6 cellular contexts compared by ENCODE assay signal in genomic region chr4:75990129-75990528, GRCh38.
A peak's percentile ranks its signal among the peaks of the same experiment; 100 is the strongest.
DNase-seq lines count a peak whose midpoint lies in the region; ATAC-seq and TF ChIP-seq lines count a peak whose summit lies in the region.

No MANE protein-coding gene starts in this region.

- ATAC-seq in SK-N-SH treated with all-trans-retinoic acid at 6 μM for 48 hours (peak; percentile 11; the same call in 2 of the 3 replicates), HG03442 (IDR thresholded peaks at IDR 0.05; ENCODE audit: unreplicated experiment) (no peak)

- H4K20me1 ChIP-seq in BLaER1 treated with 17β-estradiol and CSF1 and Interleukin-3, amounts not matched to agents 10 nM and 100 nM, result peaks cover 5 to 47% (median 36%) of the 10 kb centered on the region in 11 experiments; a peak in 21 of 22 replicates

- H3K4me2 ChIP-seq in BLaER1 treated with 17β-estradiol and CSF1 and Interleukin-3, amounts not matched to agents 10 nM and 100 nM, result peak overlapping the region; percentile 82 to 97 (median 88)

- peak overlapping the region; percentile 77 to 92 (median 89) for H3K27ac ChIP-seq in BLaER1 treated with 17β-estradiol and CSF1 and Interleukin-3, amounts not matched to agents 10 nM and 100 nM

- peak overlapping the region; percentile 82 to 93 (median 88) for H3K9ac ChIP-seq in BLaER1 treated with 17β-estradiol and CSF1 and Interleukin-3, amounts not matched to agents 10 nM and 100 nM

- H3K36me3 ChIP-seq in BLaER1 treated with 17β-estradiol and CSF1 and Interleukin-3, amounts not matched to agents 10 nM and 100 nM, result peaks cover 4 to 41% (median 37%) of the 10 kb centered on the region in 11 experiments; a peak in 21 of 22 replicates

- peak overlapping the region; percentile 74 to 97 (median 85) for H3K4me3 ChIP-seq in BLaER1 treated with 17β-estradiol and CSF1 and Interleukin-3, amounts not matched to agents 10 nM and 100 nM

- peaks cover 0 to 16% (median 8%) of the 10 kb centered on the region in 11 experiments; a peak in 13 of 22 replicates for H3K9me3 ChIP-seq in BLaER1 treated with 17β-estradiol and CSF1 and Interleukin-3, amounts not matched to agents 10 nM and 100 nM (replicated peaks in 1 of 11)

- H3K27me3 ChIP-seq in BLaER1 treated with 17β-estradiol and CSF1 and Interleukin-3, amounts not matched to agents 10 nM and 100 nM, result no peaks in the 10 kb centered on the region

- DNase-seq in kidney tubule cell (ENCODE audit: low spot score), result peak; percentile 14
- no peak for DNase-seq in HCEC 1CT
- no peak for DNase-seq in activated CD8-positive, alpha-beta memory T cell treated with anti-CD3 and anti-CD28 coated beads, Interleukin-2, amount 50 U/mL, for 4 hours

- H3K4me1 ChIP-seq in BLaER1 treated with 17β-estradiol and CSF1 and Interleukin-3, amounts not matched to agents 10 nM and 100 nM, result peaks cover 12 to 26% (median 21%) of the 10 kb centered on the region in 10 experiments

TF ChIP-seq in SK-N-SH treated with all-trans-retinoic acid at 6 μM for 48 hours, 23 proteins besides CTCF, POLR2A, EP300 and RAD21:
- TF ChIP-seq SNAI2 (CRISPR knock-in tag; IDR thresholded peaks at IDR 0.05) (no peak), ZFP30 (CRISPR knock-in tag; IDR thresholded peaks at IDR 0.05) (no peak), TSHZ2 (CRISPR knock-in tag; IDR thresholded peaks at IDR 0.05) (no peak), ZNF565 (CRISPR knock-in tag; conservative IDR thresholded peaks at IDR 0.05; ENCODE audit: low read depth) (no peak), CSDC2 (CRISPR knock-in tag; IDR thresholded peaks at IDR 0.05) (no peak), PPARA (CRISPR knock-in tag; IDR thresholded peaks at IDR 0.05; ENCODE audit: borderline replicate concordance) (no peak), ARNTL (CRISPR knock-in tag; IDR thresholded peaks at IDR 0.05; ENCODE audit: borderline replicate concordance, low read depth) (no peak), TCF4 (CRISPR knock-in tag; IDR thresholded peaks at IDR 0.05; ENCODE audit: borderline replicate concordance) (no peak)
- TF ChIP-seq, protein P1, sequence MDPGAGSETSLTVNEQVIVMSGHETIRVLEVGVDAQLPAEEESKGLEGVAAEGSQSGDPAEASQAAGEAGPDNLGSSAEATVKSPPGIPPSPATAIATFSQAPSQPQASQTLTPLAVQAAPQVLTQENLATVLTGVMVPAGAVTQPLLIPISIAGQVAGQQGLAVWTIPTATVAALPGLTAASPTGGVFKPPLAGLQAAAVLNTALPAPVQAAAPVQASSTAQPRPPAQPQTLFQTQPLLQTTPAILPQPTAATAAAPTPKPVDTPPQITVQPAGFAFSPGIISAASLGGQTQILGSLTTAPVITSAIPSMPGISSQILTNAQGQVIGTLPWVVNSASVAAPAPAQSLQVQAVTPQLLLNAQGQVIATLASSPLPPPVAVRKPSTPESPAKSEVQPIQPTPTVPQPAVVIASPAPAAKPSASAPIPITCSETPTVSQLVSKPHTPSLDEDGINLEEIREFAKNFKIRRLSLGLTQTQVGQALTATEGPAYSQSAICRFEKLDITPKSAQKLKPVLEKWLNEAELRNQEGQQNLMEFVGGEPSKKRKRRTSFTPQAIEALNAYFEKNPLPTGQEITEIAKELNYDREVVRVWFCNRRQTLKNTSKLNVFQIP (CRISPR knock-in tag; IDR thresholded peaks at IDR 0.05; ENCODE audit: borderline replicate concordance, low read depth), result no peak
- TF ChIP-seq, protein P2, sequence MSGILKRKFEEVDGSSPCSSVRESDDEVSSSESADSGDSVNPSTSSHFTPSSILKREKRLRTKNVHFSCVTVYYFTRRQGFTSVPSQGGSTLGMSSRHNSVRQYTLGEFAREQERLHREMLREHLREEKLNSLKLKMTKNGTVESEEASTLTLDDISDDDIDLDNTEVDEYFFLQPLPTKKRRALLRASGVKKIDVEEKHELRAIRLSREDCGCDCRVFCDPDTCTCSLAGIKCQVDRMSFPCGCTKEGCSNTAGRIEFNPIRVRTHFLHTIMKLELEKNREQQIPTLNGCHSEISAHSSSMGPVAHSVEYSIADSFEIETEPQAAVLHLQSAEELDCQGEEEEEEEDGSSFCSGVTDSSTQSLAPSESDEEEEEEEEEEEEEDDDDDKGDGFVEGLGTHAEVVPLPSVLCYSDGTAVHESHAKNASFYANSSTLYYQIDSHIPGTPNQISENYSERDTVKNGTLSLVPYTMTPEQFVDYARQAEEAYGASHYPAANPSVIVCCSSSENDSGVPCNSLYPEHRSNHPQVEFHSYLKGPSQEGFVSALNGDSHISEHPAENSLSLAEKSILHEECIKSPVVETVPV (CRISPR knock-in tag; IDR thresholded peaks at IDR 0.05), result no peak
